In the genomic region with DNA sequence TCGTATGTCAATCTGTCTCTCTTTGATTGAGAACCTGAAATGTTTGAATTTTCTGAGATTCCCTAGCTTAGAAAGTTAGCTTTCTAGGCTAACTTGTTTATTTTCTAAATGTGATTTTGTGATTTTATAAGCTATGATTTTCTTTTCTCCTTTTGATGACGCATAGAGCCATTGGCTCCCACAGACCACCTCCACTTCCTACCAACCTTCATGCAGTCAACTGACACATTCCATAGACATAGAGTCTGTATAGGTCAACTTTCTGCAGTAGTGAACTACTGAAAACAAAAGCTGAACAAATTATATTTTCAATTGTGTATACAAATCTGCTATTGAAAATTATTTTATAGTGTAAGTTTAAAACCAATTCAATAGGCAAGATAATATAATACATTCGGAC, we compare ENCODE assay signal across 21 cellular contexts. TPM values are rescaled to one million over a fixed set of nuclear protein-coding genes. Genes with fewer than 3 reads are reported as not detected.
DNase-seq lines count a peak whose midpoint lies in the region; ATAC-seq, FAIRE-seq and TF ChIP-seq lines count a peak whose summit lies in the region.
"Had no signal": no experiment of that assay in that cellular context is flagged by ENCODE, and none has a peak within 500 bp of the region (broad histone marks: within the 10 kb centered on the region; RNA-seq: fewer than 3 reads in every experiment).

No MANE protein-coding gene starts in this region.

- FAIRE-seq in endothelial cell of umbilical vein (lab: Jason Lieb, UNC), result no peak
- FAIRE-seq: GM12878, GM18507 had no signal

- H3K36me3 ChIP-seq in A673 (ENCODE audit: insufficient read depth, low read length, poor library complexity, severe bottlenecking) (no peaks in the 10 kb centered on the region), SK-N-MC (ENCODE audit: insufficient read depth, low read length) (no peaks in the 10 kb centered on the region), endothelial cell of umbilical vein (ENCODE audit: control insufficient read depth in 2 of 2, extremely low read depth in 1 of 2, insufficient read depth in 2 of 2, low read length in 2 of 2) (no peaks in the 10 kb centered on the region)
- H3K36me3 ChIP-seq: Peyer's patch had no signal

- H4K20me1 ChIP-seq in endothelial cell of umbilical vein (replicated peaks; ENCODE audit: control insufficient read depth, extremely low read depth, insufficient read depth, low read length), result no peaks in the 10 kb centered on the region

- no peak for TF ChIP-seq POLR2A in endothelial cell of umbilical vein (IDR thresholded peaks at IDR 0.05; ENCODE audit: low read depth, low read length)

- H3K79me2 ChIP-seq in endothelial cell of umbilical vein (ENCODE audit: control insufficient read depth, insufficient read depth, low read length), result peaks cover 3% of the 10 kb centered on the region

- H3K27ac Mint-ChIP-seq in T-helper 2 cell treated with Interferon-gamma antibody and Interleukin-4, amounts not matched to agents 5 μg/mL and 100 μg/mL, for 36 hours, result peak overlapping the region; percentile 60

- H3K9me3 ChIP-seq in A673 (ENCODE audit: low read depth, low read length, poor library complexity, severe bottlenecking), result no peaks in the 10 kb centered on the region
- H3K9me3 ChIP-seq in SK-N-MC (ENCODE audit: low read depth, low read length), result no peaks in the 10 kb centered on the region
- H3K9me3 ChIP-seq in endothelial cell of umbilical vein (replicated peaks; ENCODE audit: control insufficient read depth, insufficient read depth, low read length), result no peaks in the 10 kb centered on the region
- H3K9me3 ChIP-seq: Peyer's patch had no signal

- no peak for ATAC-seq in HG02973 (IDR thresholded peaks at IDR 0.05; ENCODE audit: unreplicated experiment)
- no peak for ATAC-seq in HG02981 (IDR thresholded peaks at IDR 0.05; ENCODE audit: unreplicated experiment)
- ATAC-seq: GM12878 had no signal

- dilution Hi-C loops in endothelial cell of umbilical vein (cut with MboI; ENCODE audit: extremely low pct_ligation_motif_present, low sequenced_read_pairs), result no loop called here

- H3K9me3 Mint-ChIP-seq in T-helper 2 cell treated with Interferon-gamma antibody and Interleukin-4, amounts not matched to agents 5 μg/mL and 100 μg/mL, for 36 hours, result no peaks in the 10 kb centered on the region

- peaks cover 26% of the 10 kb centered on the region for H3K4me1 Mint-ChIP-seq in T-helper 2 cell treated with Interferon-gamma antibody and Interleukin-4, amounts not matched to agents 5 μg/mL and 100 μg/mL, for 36 hours (ENCODE audit: low read depth)

- intact Hi-C loops in A673 (cut with micrococcal nuclease; ENCODE audit: unreplicated experiment), result no loop called here
- intact Hi-C loops in endothelial cell of umbilical vein (cut with micrococcal nuclease), result no loop called here

- CTCF ChIA-PET in A673 (lab: Charles Lee) (no interaction called here), endothelial cell of umbilical vein (lab: Charles Lee) (interaction anchor here (0.7 to 3.5 kb wide), 5 partner anchors 13 to 73 kb away, joined by 3 to 16 read pairs (median 8); no protein-coding TSS in a partner anchor)

- peak overlapping the region; percentile 65 for H3K27ac ChIP-seq in A673 (ENCODE audit: low read depth, low read length, poor library complexity, severe bottlenecking)
- peak overlapping the region; percentile 77; the same call in 1 of the 2 replicates for H3K27ac ChIP-seq in SK-N-MC
- H3K27ac ChIP-seq in endothelial cell of umbilical vein (ENCODE audit: insufficient read depth, low read depth, low read length), result peak overlapping the region; percentile 73
- H3K27ac ChIP-seq: C4-2B, Peyer's patch had no signal

- H3K9ac ChIP-seq in SK-N-MC (ENCODE audit: insufficient read length) (no peak overlapping the region), endothelial cell of umbilical vein (replicated peaks; ENCODE audit: extremely low read depth, insufficient read depth, low read length) (peak overlapping the region; percentile 45)

- peak overlapping the region; percentile 16 for H3K4me2 ChIP-seq in endothelial cell of umbilical vein (ENCODE audit: insufficient read depth, low read length)

- H3K9me1 ChIP-seq in endothelial cell of umbilical vein (replicated peaks; ENCODE audit: control insufficient read depth, extremely low read depth, insufficient read depth, low read length), result no peaks in the 10 kb centered on the region

- TF ChIP-seq CTCF in A673 (conservative IDR thresholded peaks at IDR 0.05; ENCODE audit: low read depth, low read length) (no peak), endothelial cell of umbilical vein (IDR thresholded peaks at IDR 0.05; ENCODE audit: extremely low read depth in 1 of 2, insufficient read depth in 1 of 2, low read depth in 1 of 2, low read length in 2 of 2) (no peak)

- POLR2A ChIA-PET in A673 (lab: Charles Lee; ENCODE audit: low non-redundant PET), result no interaction called here
- POLR2A ChIA-PET in endothelial cell of umbilical vein (lab: Charles Lee), result no interaction called here

- no peaks in the 10 kb centered on the region for H3K36me3 Mint-ChIP-seq in T-helper 2 cell treated with Interferon-gamma antibody and Interleukin-4, amounts not matched to agents 5 μg/mL and 100 μg/mL, for 36 hours (ENCODE audit: low read depth)

- no peak overlapping the region for H3K4me3 Mint-ChIP-seq in T-helper 2 cell treated with Interferon-gamma antibody and Interleukin-4, amounts not matched to agents 5 μg/mL and 100 μg/mL, for 36 hours

- peaks cover 4% of the 10 kb centered on the region for H3K27me3 Mint-ChIP-seq in T-helper 2 cell treated with Interferon-gamma antibody and Interleukin-4, amounts not matched to agents 5 μg/mL and 100 μg/mL, for 36 hours (ENCODE audit: low read depth)

- no TSS peak for BruUV-seq in A673 (replicated peaks; lab: Mats Ljungman, UMichigan)
- BruUV-seq in endothelial cell of umbilical vein (replicated peaks; lab: Mats Ljungman, UMichigan), result no TSS peak

- no peak overlapping the region for H2AFZ ChIP-seq in endothelial cell of umbilical vein (ENCODE audit: low read depth, low read length)

- no peak for DNase-seq in T-helper 2 cell treated with Interferon-gamma antibody and Interleukin-4, amounts not matched to agents 5 μg/mL and 100 μg/mL, for 36 hours (ENCODE audit: low spot score)
- DNase-seq in T-helper 2 cell, result no peak
- DNase-seq in A673 (ENCODE audit: low spot score), result no peak
- no peak for DNase-seq in SK-N-MC (ENCODE audit: low read depth, low spot score)
- DNase-seq in endothelial cell of umbilical vein (ENCODE audit: low read depth, low spot score), result peak; percentile 42
- no peak for DNase-seq in AG08395 (ENCODE audit: low spot score)
- DNase-seq: 8988T, DMS79, H7, NCI-H1436, NCI-H2081, NCI-H524, Peyer's patch, SHP77 had no signal

- no peak overlapping the region for H3K4me3 ChIP-seq in A673 (ENCODE audit: low read depth, low read length, poor library complexity, severe bottlenecking)
- no peak overlapping the region for H3K4me3 ChIP-seq in SK-N-MC
- H3K4me3 ChIP-seq in endothelial cell of umbilical vein (replicated peaks in 1 of 3; ENCODE audit: insufficient read depth in 1 of 3, low read depth in 1 of 3, low read length in 3 of 3), result no peak overlapping the region
- H3K4me3 ChIP-seq: GM12878, Peyer's patch had no signal

- H3K4me1 ChIP-seq in A673 (ENCODE audit: insufficient read depth, low read length, poor library complexity, severe bottlenecking), result peaks cover 39% of the 10 kb centered on the region
- peaks cover 69% of the 10 kb centered on the region for H3K4me1 ChIP-seq in endothelial cell of umbilical vein (ENCODE audit: control insufficient read depth, extremely low read depth, insufficient read depth, low read length)

- H3K27me3 ChIP-seq in A673 (replicated peaks; ENCODE audit: insufficient read depth, low read depth, low read length, poor library complexity), result no peaks in the 10 kb centered on the region
- H3K27me3 ChIP-seq in endothelial cell of umbilical vein (ENCODE audit: control insufficient read depth in 2 of 2, insufficient read depth in 2 of 2, low read length in 2 of 2), result no peaks in the 10 kb centered on the region
- H3K27me3 ChIP-seq: Peyer's patch had no signal

TF ChIP-seq in endothelial cell of umbilical vein, 7 proteins besides CTCF, POLR2A, EP300 and RAD21:
- TF ChIP-seq POLR2AphosphoS5 (IDR thresholded peaks at IDR 0.05; ENCODE audit: insufficient read depth, low read depth, low read length) (no peak), FOS (IDR thresholded peaks at IDR 0.05; ENCODE audit: borderline replicate concordance, insufficient read depth, low read length) (no peak), EZH2 (IDR thresholded peaks at IDR 0.05; ENCODE audit: borderline replicate concordance, low read depth, low read length, severe bottlenecking) (no peak), GATA2 (IDR thresholded peaks at IDR 0.05; ENCODE audit: insufficient read depth, insufficient read length, low read depth, low read length) (no peak), JUN (IDR thresholded peaks at IDR 0.05; ENCODE audit: borderline replicate concordance, insufficient read depth, insufficient read length, low read depth) (no peak), MYC (IDR thresholded peaks at IDR 0.05; ENCODE audit: low read depth, low read length) (no peak)
- TF ChIP-seq, protein P1, sequence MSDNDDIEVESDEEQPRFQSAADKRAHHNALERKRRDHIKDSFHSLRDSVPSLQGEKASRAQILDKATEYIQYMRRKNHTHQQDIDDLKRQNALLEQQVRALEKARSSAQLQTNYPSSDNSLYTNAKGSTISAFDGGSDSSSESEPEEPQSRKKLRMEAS (IDR thresholded peaks at IDR 0.05; ENCODE audit: insufficient read depth, insufficient read length), result no peak

RNA-seq across cellular contexts. Expression of a gene that starts 2.8 kb away (rescaled TPM):
- total RNA-seq in A673 (2021) (1.8 and 2.1 TPM in 2 replicates), endothelial cell of umbilical vein (59.5 and 68.2 TPM in 2 replicates)
- 35.2 and 45.0 TPM in 2 replicates for polyA plus RNA-seq in endothelial cell of umbilical vein
- 43.0 and 43.7 TPM in 2 replicates for polyA plus RNA-seq in endothelial cell of umbilical vein (2011; cell fraction: cytosol; rRNA removed)
- polyA plus RNA-seq in endothelial cell of umbilical vein (2011; cell fraction: nucleus; rRNA removed), result 57.8 and 83.9 TPM in 2 replicates
- 47.7 and 50.6 TPM in 2 replicates for polyA plus RNA-seq in endothelial cell of umbilical vein (2012)
- polyA minus RNA-seq in endothelial cell of umbilical vein, result 88.4 and 99.5 TPM in 2 replicates
- not detected for polyA minus RNA-seq in endothelial cell of umbilical vein (2011; cell fraction: cytosol; rRNA and poly(A)+ RNA removed)
- 47.8 and 83.8 TPM in 2 replicates for polyA minus RNA-seq in endothelial cell of umbilical vein (2011; cell fraction: nucleus; rRNA and poly(A)+ RNA removed)
- total RNA-seq: G401, H7, HT-29 had no signal

Comparison
In these comparisons a context has a peak if more than half of its experiments do, and no peak if none do; other contexts are left out.
1. RNA of a gene that starts 2.8 kb away (total RNA-seq): 59.5 to 68.2 TPM in endothelial cell of umbilical vein; 1.8 to 2.1 TPM in A673; every median in the first group is over 10 times any median in the second.
2. Peak in every context shown above with its lines, with median percentiles within 50 percentile points of each other: H3K27ac ChIP-seq.